Comparison of ENCODE assay signal across 20 cellular contexts in the genomic region with DNA sequence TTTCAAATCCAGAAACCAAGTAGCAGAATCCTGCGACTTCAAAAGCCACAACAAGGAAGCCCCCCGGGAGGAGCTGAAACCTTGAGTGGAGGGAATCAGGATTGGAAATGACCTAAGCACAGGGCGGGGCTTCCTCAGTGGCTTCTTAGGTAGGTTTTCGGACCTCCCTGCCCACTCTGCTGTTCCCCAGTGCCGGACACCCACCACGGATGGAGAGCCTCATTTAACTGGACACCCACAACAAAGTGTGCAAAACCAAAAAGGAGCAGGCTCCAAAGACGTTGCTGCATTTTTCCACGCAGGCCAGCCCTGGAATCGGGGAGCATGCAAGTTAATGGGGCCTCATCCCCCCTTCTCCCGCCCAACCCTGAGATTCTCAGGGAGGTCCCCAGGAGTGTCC.
DNase-seq lines count a peak whose midpoint lies in the region; ATAC-seq and TF ChIP-seq lines count a peak whose summit lies in the region.
"Had no signal": no experiment of that assay in that cellular context is flagged by ENCODE, and none has a peak within 500 bp of the region (broad histone marks: within the 10 kb centered on the region; RNA-seq: fewer than 3 reads in every experiment).

No MANE protein-coding gene starts in this region.

- ATAC-seq in natural killer cell treated with Interleukin-12 subunit alpha and Interleukin-12 subunit beta and Interleukin-15 and Interleukin-18, amount 100 ng/mL, for 72 hours: no peak
- ATAC-seq in stimulated activated naive B cell treated with anti-CD40 and anti-IgM and Interleukin-4, amounts not matched to agents 10 μg/mL and 1 μg/mL and 100 μg/mL, for 72 hours (replicated peaks): no peak
- no peak for ATAC-seq in GM19035 (IDR thresholded peaks at IDR 0.05; ENCODE audit: unreplicated experiment)

- H3K27ac ChIP-seq in OCI-LY1 (ENCODE audit: low read depth, low read length, poor library complexity, severe bottlenecking): peak overlapping the region; percentile 93
- H3K27ac ChIP-seq: 22Rv1, PC-9, RWPE1 had no signal

- no peaks in the 10 kb centered on the region for H3K27me3 ChIP-seq in OCI-LY1 (ENCODE audit: insufficient read depth, low read length)

- peaks cover 79% of the 10 kb centered on the region for H3K4me1 ChIP-seq in OCI-LY1 (ENCODE audit: insufficient read depth, low read length, severe bottlenecking)
- H3K4me1 ChIP-seq: HAP-1 had no signal

- no peaks in the 10 kb centered on the region for H4K20me1 ChIP-seq in OCI-LY1 (ENCODE audit: insufficient read depth, low read length)

- H3K36me3 Mint-ChIP-seq in T-helper 1 cell treated with Interleukin-12 subunit alpha and Interleukin-12 subunit beta and Interleukin-4 antibody, amounts not matched to agents 30 μg/mL and 1 μg/mL, for 36 hours (ENCODE audit: low read depth): peaks cover 49% of the 10 kb centered on the region
- H3K36me3 Mint-ChIP-seq in natural killer cell treated with Interleukin-12 subunit alpha and Interleukin-12 subunit beta and Interleukin-15 and Interleukin-18, amount 100 ng/mL, for 72 hours: peaks cover 33% of the 10 kb centered on the region
- H3K36me3 Mint-ChIP-seq in stimulated activated naive B cell treated with anti-CD40 and anti-IgM and Interleukin-4, amounts not matched to agents 10 μg/mL and 1 μg/mL and 100 μg/mL, for 72 hours: peaks cover 45 to 63% of the 10 kb centered on the region in 2 donors

- H2AFZ ChIP-seq in OCI-LY1 (ENCODE audit: low read length): no peak overlapping the region
- H2AFZ ChIP-seq: PC-9 had no signal

- H3K9me3 Mint-ChIP-seq in T-helper 1 cell treated with Interleukin-12 subunit alpha and Interleukin-12 subunit beta and Interleukin-4 antibody, amounts not matched to agents 30 μg/mL and 1 μg/mL, for 36 hours: no peaks in the 10 kb centered on the region
- H3K9me3 Mint-ChIP-seq in natural killer cell treated with Interleukin-12 subunit alpha and Interleukin-12 subunit beta and Interleukin-15 and Interleukin-18, amount 100 ng/mL, for 72 hours: no peaks in the 10 kb centered on the region
- peaks cover 0 to 5% of the 10 kb centered on the region in 2 donors for H3K9me3 Mint-ChIP-seq in stimulated activated naive B cell treated with anti-CD40 and anti-IgM and Interleukin-4, amounts not matched to agents 10 μg/mL and 1 μg/mL and 100 μg/mL, for 72 hours
- H3K9me3 Mint-ChIP-seq: CD4-positive, alpha-beta T cell; IgD-negative memory B cell had no signal

- H3F3A ChIP-seq in OCI-LY1 (ENCODE audit: insufficient read depth, low read length): no peaks in the 10 kb centered on the region

- peaks cover 38% of the 10 kb centered on the region for H3K36me3 ChIP-seq in OCI-LY1 (ENCODE audit: insufficient read depth, low read length)
- H3K36me3 ChIP-seq: HAP-1 had no signal

- peak overlapping the region; percentile 20 for H3K27ac Mint-ChIP-seq in T-helper 1 cell treated with Interleukin-12 subunit alpha and Interleukin-12 subunit beta and Interleukin-4 antibody, amounts not matched to agents 30 μg/mL and 1 μg/mL, for 36 hours
- H3K27ac Mint-ChIP-seq in natural killer cell treated with Interleukin-12 subunit alpha and Interleukin-12 subunit beta and Interleukin-15 and Interleukin-18, amount 100 ng/mL, for 72 hours: peak overlapping the region; percentile 92 to 98
- peak overlapping the region; percentile 31 for H3K27ac Mint-ChIP-seq in stimulated activated naive B cell treated with anti-CD40 and anti-IgM and Interleukin-4, amounts not matched to agents 10 μg/mL and 1 μg/mL and 100 μg/mL, for 72 hours

- TF ChIP-seq CTCF in OCI-LY1 (IDR thresholded peaks at IDR 0.05; ENCODE audit: low read length): no peak

- H3K4me1 Mint-ChIP-seq in T-helper 1 cell treated with Interleukin-12 subunit alpha and Interleukin-12 subunit beta and Interleukin-4 antibody, amounts not matched to agents 30 μg/mL and 1 μg/mL, for 36 hours (ENCODE audit: low read depth): peaks cover 70% of the 10 kb centered on the region
- H3K4me1 Mint-ChIP-seq in natural killer cell treated with Interleukin-12 subunit alpha and Interleukin-12 subunit beta and Interleukin-15 and Interleukin-18, amount 100 ng/mL, for 72 hours (ENCODE audit: low read depth in 2 of 2): peaks cover 69 to 78% of the 10 kb centered on the region in 2 donors
- H3K4me1 Mint-ChIP-seq in stimulated activated naive B cell treated with anti-CD40 and anti-IgM and Interleukin-4, amounts not matched to agents 10 μg/mL and 1 μg/mL and 100 μg/mL, for 72 hours: peaks cover 52 to 62% of the 10 kb centered on the region in 2 donors

- no peak overlapping the region for H3K9ac ChIP-seq in OCI-LY1 (ENCODE audit: low read length)

- DNase-seq in T-helper 1 cell (no peak), GDM1 (lab: John Stamatoyannopoulos, UW) (no peak)
- no peak for DNase-seq in natural killer cell treated with Interleukin-12 subunit alpha and Interleukin-12 subunit beta and Interleukin-15 and Interleukin-18, amount 100 ng/mL, for 72 hours (ENCODE audit: low spot score)
- DNase-seq in stimulated activated naive B cell treated with anti-CD40 and anti-IgM and Interleukin-4, amounts not matched to agents 10 μg/mL and 1 μg/mL and 100 μg/mL, for 72 hours: no peak
- no peak for DNase-seq in stimulated activated naive CD4-positive, alpha-beta T cell treated with Interleukin-2 at 50 U/mL for 16 hours (lab: John Stamatoyannopoulos, UW)
- DNase-seq: AML-193; CD4-positive, alpha-beta T cell; MM.1S; NCI-H1092; NCI-H146; NCI-H2029 treated with DMSO at 0.1 percent for 48 hours; NCI-H526; PC-9 had no signal

- H3K79me2 ChIP-seq in OCI-LY1 (ENCODE audit: insufficient read depth, low read length): no peaks in the 10 kb centered on the region

- no peak overlapping the region for H3K4me3 ChIP-seq in OCI-LY1 (ENCODE audit: low read depth, low read length, poor library complexity, severe bottlenecking)
- H3K4me3 ChIP-seq: HAP-1, PC-9 had no signal

- H3K27me3 Mint-ChIP-seq in T-helper 1 cell treated with Interleukin-12 subunit alpha and Interleukin-12 subunit beta and Interleukin-4 antibody, amounts not matched to agents 30 μg/mL and 1 μg/mL, for 36 hours (ENCODE audit: low read depth): no peaks in the 10 kb centered on the region
- H3K27me3 Mint-ChIP-seq in natural killer cell treated with Interleukin-12 subunit alpha and Interleukin-12 subunit beta and Interleukin-15 and Interleukin-18, amount 100 ng/mL, for 72 hours: no peaks in the 10 kb centered on the region
- no peaks in the 10 kb centered on the region for H3K27me3 Mint-ChIP-seq in stimulated activated naive B cell treated with anti-CD40 and anti-IgM and Interleukin-4, amounts not matched to agents 10 μg/mL and 1 μg/mL and 100 μg/mL, for 72 hours
- H3K27me3 Mint-ChIP-seq: CD4-positive, alpha-beta T cell; IgD-negative memory B cell had no signal

- H3K4me3 Mint-ChIP-seq in T-helper 1 cell treated with Interleukin-12 subunit alpha and Interleukin-12 subunit beta and Interleukin-4 antibody, amounts not matched to agents 30 μg/mL and 1 μg/mL, for 36 hours: no peak overlapping the region
- no peak overlapping the region for H3K4me3 Mint-ChIP-seq in natural killer cell treated with Interleukin-12 subunit alpha and Interleukin-12 subunit beta and Interleukin-15 and Interleukin-18, amount 100 ng/mL, for 72 hours
- H3K4me3 Mint-ChIP-seq in stimulated activated naive B cell treated with anti-CD40 and anti-IgM and Interleukin-4, amounts not matched to agents 10 μg/mL and 1 μg/mL and 100 μg/mL, for 72 hours: no peak overlapping the region
- H3K4me3 Mint-ChIP-seq: CD4-positive, alpha-beta T cell had no signal

- no peak overlapping the region for H3K4me2 ChIP-seq in OCI-LY1 (ENCODE audit: low read length)
- H3K4me2 ChIP-seq: PC-9 had no signal

- H3K9me3 ChIP-seq in OCI-LY1 (ENCODE audit: low read length): no peaks in the 10 kb centered on the region
- H3K9me3 ChIP-seq: HAP-1 had no signal

- H3K9me2 ChIP-seq in OCI-LY1 (ENCODE audit: low read depth, low read length): no peaks in the 10 kb centered on the region

Comparison
In these comparisons a context has a peak if more than half of its experiments do, and no peak if none do; other contexts are left out.
1. H3K27ac Mint-ChIP-seq: peak in every context shown above with its lines; median percentile 95 in natural killer cell treated with Interleukin-12 subunit alpha and Interleukin-12 subunit beta and Interleukin-15 and Interleukin-18, amount 100 ng/mL, for 72 hours; 31 in stimulated activated naive B cell treated with anti-CD40 and anti-IgM and Interleukin-4, amounts not matched to agents 10 μg/mL and 1 μg/mL and 100 μg/mL, for 72 hours; 20 in T-helper 1 cell treated with Interleukin-12 subunit alpha and Interleukin-12 subunit beta and Interleukin-4 antibody, amounts not matched to agents 30 μg/mL and 1 μg/mL, for 36 hours.